8 cellular contexts compared by ENCODE assay signal in the genomic region with DNA sequence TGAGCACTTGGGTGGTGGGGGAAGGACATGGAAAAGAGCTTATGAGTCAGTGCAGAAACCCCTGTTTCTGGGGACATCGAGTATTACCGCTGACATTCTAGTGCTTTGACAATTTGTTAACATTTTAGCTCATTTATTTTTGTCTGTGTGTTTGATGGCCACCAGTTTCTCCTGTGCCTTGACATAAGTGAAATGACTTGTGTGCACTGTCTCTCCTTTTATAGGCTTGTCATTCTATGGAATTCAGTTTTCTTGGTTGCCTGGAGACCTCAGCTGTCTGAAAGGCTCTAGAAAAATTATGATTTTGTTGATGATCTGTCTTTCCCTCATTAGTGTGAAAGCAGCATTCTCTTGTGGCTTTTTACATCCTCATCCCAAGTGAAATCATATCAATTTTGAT.
"Had no signal": no experiment of that assay in that cellular context is flagged by ENCODE, and none has a peak within 500 bp of the region (broad histone marks: within the 10 kb centered on the region; RNA-seq: fewer than 3 reads in every experiment).

No MANE protein-coding gene starts in this region.

- H3K4me2 ChIP-seq: GM23338 had no signal

- H3K9me3 ChIP-seq: HAP-1 had no signal

- H3K27ac ChIP-seq: GM23248 had no signal

- H2AFZ ChIP-seq: GM23248, GM23338 had no signal

- H3K9ac ChIP-seq: GM23248 had no signal

- DNase-seq: GM23248, GOT3, H7, H9, HCEC 1CT, HFFc6 had no signal

- H3K36me3 ChIP-seq: HAP-1 had no signal

- H3K4me3 ChIP-seq: GM23248, GM23338, HAP-1 had no signal
